In the genomic region with DNA sequence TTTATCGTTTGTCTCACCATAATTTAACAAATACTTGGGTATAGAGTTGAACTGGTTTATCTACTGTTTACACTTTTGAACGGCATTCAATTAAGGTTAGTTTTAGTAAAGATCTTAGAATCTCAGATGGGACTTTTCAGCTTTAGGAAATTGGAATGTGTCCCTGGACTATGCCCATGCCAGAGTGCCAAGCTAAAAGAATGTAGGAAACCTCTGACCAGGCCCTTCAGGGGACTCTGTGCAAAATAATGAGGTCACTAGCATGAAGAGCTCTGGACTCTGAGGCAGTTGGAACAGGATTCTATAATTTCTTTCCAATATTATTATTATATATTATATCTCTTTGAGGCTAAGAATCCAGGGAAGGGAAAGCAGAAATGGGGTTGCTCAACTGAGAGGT, we compare ENCODE assay signal across 8 cellular contexts. TPM values are rescaled to one million over a fixed set of nuclear protein-coding genes. Genes with fewer than 3 reads are reported as not detected.
"Had no signal": no experiment of that assay in that cellular context is flagged by ENCODE, and none has a peak within 500 bp of the region (broad histone marks: within the 10 kb centered on the region; RNA-seq: fewer than 3 reads in every experiment).

No MANE protein-coding gene starts in this region.

- H3K27ac ChIP-seq: HL-60 had no signal

- DNase-seq: H9, HCEC 1CT, IMR-90, KG1 had no signal

- H3K4me3 ChIP-seq: GM23338, K562 had no signal

- ATAC-seq: GM23338, K562 had no signal

RNA-seq across cellular contexts. Expression of a gene that starts 48.8 kb away (rescaled TPM):
- total RNA-seq: HT1080, K562 had no signal
- polyA plus RNA-seq: K562 had no signal
